In genomic region chr9:80086822-80087345, GRCh38 we compare ENCODE assay signal across 14 cellular contexts.
"Had no signal": no experiment of that assay in that cellular context is flagged by ENCODE, and none has a peak within 500 bp of the region (broad histone marks: within the 10 kb centered on the region; RNA-seq: fewer than 3 reads in every experiment).

No MANE protein-coding gene starts in this region.

- H3K27ac Mint-ChIP-seq: activated CD4-positive, alpha-beta memory T cell treated with anti-CD3 and anti-CD28 coated beads, Interleukin-2, amount 10 ng/mL, durations not matched to agents 7 days and 5 days; activated CD4-positive, alpha-beta T cell treated with anti-CD3 and anti-CD28 coated beads, Interleukin-2, amount 10 ng/mL, durations not matched to agents 24 days and 14 days; brain; natural killer cell treated with Interleukin-12 subunit alpha and Interleukin-12 subunit beta and Interleukin-15 and Interleukin-18, amount 100 ng/mL, for 72 hours had no signal

- H3K4me3 Mint-ChIP-seq: activated CD4-positive, alpha-beta memory T cell treated with anti-CD3 and anti-CD28 coated beads, Interleukin-2, amount 10 ng/mL, durations not matched to agents 7 days and 5 days; activated CD4-positive, alpha-beta T cell treated with anti-CD3 and anti-CD28 coated beads, Interleukin-2, amount 10 ng/mL, durations not matched to agents 24 days and 14 days; brain; natural killer cell treated with Interleukin-12 subunit alpha and Interleukin-12 subunit beta and Interleukin-15 and Interleukin-18, amount 100 ng/mL, for 72 hours had no signal

- ATAC-seq: heart left ventricle, left ventricle myocardium superior had no signal

- H3K9me3 Mint-ChIP-seq: activated CD4-positive, alpha-beta memory T cell treated with anti-CD3 and anti-CD28 coated beads, Interleukin-2, amount 10 ng/mL, durations not matched to agents 7 days and 5 days; activated CD4-positive, alpha-beta T cell treated with anti-CD3 and anti-CD28 coated beads, Interleukin-2, amount 10 ng/mL, durations not matched to agents 24 days and 14 days; natural killer cell treated with Interleukin-12 subunit alpha and Interleukin-12 subunit beta and Interleukin-15 and Interleukin-18, amount 100 ng/mL, for 72 hours had no signal

- H3K27me3 Mint-ChIP-seq: activated CD4-positive, alpha-beta memory T cell treated with anti-CD3 and anti-CD28 coated beads, Interleukin-2, amount 10 ng/mL, durations not matched to agents 7 days and 5 days; activated CD4-positive, alpha-beta T cell treated with anti-CD3 and anti-CD28 coated beads, Interleukin-2, amount 10 ng/mL, durations not matched to agents 24 days and 14 days had no signal

- H3K4me1 Mint-ChIP-seq: activated CD4-positive, alpha-beta memory T cell treated with anti-CD3 and anti-CD28 coated beads, Interleukin-2, amount 10 ng/mL, durations not matched to agents 7 days and 5 days; activated CD4-positive, alpha-beta T cell treated with anti-CD3 and anti-CD28 coated beads, Interleukin-2, amount 10 ng/mL, durations not matched to agents 24 days and 14 days had no signal

- DNase-seq: activated CD4-positive, alpha-beta memory T cell treated with anti-CD3 and anti-CD28 coated beads, Interleukin-2, amount 10 ng/mL, durations not matched to agents 7 days and 5 days; activated CD4-positive, alpha-beta T cell treated with anti-CD3 and anti-CD28 coated beads, Interleukin-2, amount 10 ng/mL, durations not matched to agents 24 days and 14 days; activated CD4-positive, CD25-positive, alpha-beta regulatory T cell; activated naive CD4-positive, alpha-beta T cell treated with Interleukin-2 at 50 U/mL for 16 hours; aorta; heart left ventricle; left ventricle myocardium superior; mammary epithelial cell; midbrain; stimulated activated CD4-positive, alpha-beta T cell treated with anti-CD3 and anti-CD28 coated beads, Interleukin-4, amount 100 ng/mL, for 24 hours; T-helper 1 cell; upper lobe of left lung had no signal

- H3K36me3 Mint-ChIP-seq: brain; natural killer cell treated with Interleukin-12 subunit alpha and Interleukin-12 subunit beta and Interleukin-15 and Interleukin-18, amount 100 ng/mL, for 72 hours had no signal
